In the genomic region with DNA sequence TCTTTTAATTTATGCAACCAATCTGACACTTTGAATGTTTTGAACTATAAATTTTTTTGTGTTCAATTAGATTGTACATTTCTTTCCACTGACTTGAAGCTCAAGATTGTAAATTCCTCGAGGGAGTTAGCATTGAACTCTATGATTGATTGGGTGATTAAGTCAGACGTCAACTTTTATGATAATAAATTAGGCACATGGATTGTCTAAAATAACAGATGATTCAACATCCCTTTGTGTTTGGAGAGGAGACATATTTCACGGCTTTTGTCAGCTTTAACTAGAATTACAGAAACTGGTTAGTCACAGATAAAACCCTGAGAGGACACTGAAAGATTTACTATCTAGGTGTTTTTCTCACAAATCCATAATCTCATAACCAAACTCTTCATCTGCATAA, we compare ENCODE assay signal across 1 cellular context.
TF ChIP-seq lines count a peak whose summit lies in the region.

No MANE protein-coding gene starts in this region.

TF ChIP-seq in K562, 482 proteins besides CTCF, POLR2A, EP300 and RAD21 (continued from another document and continues in another):
- TF ChIP-seq, protein P1, sequence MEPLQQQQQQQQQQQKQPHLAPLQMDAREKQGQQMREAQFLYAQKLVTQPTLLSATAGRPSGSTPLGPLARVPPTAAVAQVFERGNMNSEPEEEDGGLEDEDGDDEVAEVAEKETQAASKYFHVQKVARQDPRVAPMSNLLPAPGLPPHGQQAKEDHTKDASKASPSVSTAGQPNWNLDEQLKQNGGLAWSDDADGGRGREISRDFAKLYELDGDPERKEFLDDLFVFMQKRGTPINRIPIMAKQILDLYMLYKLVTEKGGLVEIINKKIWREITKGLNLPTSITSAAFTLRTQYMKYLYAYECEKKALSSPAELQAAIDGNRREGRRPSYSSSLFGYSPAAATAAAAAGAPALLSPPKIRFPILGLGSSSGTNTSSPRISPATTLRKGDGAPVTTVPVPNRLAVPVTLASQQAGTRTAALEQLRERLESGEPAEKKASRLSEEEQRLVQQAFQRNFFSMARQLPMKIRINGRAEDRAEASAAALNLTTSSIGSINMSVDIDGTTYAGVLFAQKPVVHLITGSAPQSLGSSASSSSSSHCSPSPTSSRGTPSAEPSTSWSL (CRISPR knock-in tag; IDR thresholded peaks at IDR 0.05; ENCODE audit: borderline replicate concordance) = no peak
- TF ChIP-seq KDM4B (IDR thresholded peaks at IDR 0.05; ENCODE audit: borderline replicate concordance in 2 of 2, low read depth in 1 of 2) = no peak
- peak in 1 of 2 experiments; percentile 25; a peak in 1 of 4 replicates for TF ChIP-seq FOXA3 (CRISPR knock-in tag; conservative IDR thresholded peaks at IDR 0.05 in 1 of 2, IDR thresholded peaks at IDR 0.05 in 1 of 2)
- peak; percentile 76 for TF ChIP-seq CBFA2T2 (conservative IDR thresholded peaks at IDR 0.05)
- TF ChIP-seq CBFA2T3 (IDR thresholded peaks at IDR 0.05) = peak; percentile 85
- TF ChIP-seq KLF13 (tag; IDR thresholded peaks at IDR 0.05; ENCODE audit: borderline replicate concordance, low read depth) = no peak
- TF ChIP-seq HDAC2 (IDR thresholded peaks at IDR 0.05) = no peak
- no peak for TF ChIP-seq SP1 (CRISPR knock-in tag; IDR thresholded peaks at IDR 0.05)
- TF ChIP-seq PML (IDR thresholded peaks at IDR 0.05; ENCODE audit: low read length) = peak; percentile 75; the same call in 1 of the 2 replicates
- TF ChIP-seq PYGO2 (tag; IDR thresholded peaks at IDR 0.05) = no peak
- TF ChIP-seq, protein P2, sequence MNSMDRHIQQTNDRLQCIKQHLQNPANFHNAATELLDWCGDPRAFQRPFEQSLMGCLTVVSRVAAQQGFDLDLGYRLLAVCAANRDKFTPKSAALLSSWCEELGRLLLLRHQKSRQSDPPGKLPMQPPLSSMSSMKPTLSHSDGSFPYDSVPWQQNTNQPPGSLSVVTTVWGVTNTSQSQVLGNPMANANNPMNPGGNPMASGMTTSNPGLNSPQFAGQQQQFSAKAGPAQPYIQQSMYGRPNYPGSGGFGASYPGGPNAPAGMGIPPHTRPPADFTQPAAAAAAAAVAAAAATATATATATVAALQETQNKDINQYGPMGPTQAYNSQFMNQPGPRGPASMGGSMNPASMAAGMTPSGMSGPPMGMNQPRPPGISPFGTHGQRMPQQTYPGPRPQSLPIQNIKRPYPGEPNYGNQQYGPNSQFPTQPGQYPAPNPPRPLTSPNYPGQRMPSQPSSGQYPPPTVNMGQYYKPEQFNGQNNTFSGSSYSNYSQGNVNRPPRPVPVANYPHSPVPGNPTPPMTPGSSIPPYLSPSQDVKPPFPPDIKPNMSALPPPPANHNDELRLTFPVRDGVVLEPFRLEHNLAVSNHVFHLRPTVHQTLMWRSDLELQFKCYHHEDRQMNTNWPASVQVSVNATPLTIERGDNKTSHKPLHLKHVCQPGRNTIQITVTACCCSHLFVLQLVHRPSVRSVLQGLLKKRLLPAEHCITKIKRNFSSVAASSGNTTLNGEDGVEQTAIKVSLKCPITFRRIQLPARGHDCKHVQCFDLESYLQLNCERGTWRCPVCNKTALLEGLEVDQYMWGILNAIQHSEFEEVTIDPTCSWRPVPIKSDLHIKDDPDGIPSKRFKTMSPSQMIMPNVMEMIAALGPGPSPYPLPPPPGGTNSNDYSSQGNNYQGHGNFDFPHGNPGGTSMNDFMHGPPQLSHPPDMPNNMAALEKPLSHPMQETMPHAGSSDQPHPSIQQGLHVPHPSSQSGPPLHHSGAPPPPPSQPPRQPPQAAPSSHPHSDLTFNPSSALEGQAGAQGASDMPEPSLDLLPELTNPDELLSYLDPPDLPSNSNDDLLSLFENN (IDR thresholded peaks at IDR 0.05; ENCODE audit: low read depth in 2 of 2, low read length in 2 of 2) = 0 out of 4 replicates have a peak, but pooled peaks of 1 of the 2 experiments have one; percentile 20
- no peak for TF ChIP-seq ZZZ3 (IDR thresholded peaks at IDR 0.05)
- TF ChIP-seq MCM3 (IDR thresholded peaks at IDR 0.05) = no peak
- TF ChIP-seq PHB2 (IDR thresholded peaks at IDR 0.05; ENCODE audit: low read depth) = no peak
- TF ChIP-seq, protein P3, sequence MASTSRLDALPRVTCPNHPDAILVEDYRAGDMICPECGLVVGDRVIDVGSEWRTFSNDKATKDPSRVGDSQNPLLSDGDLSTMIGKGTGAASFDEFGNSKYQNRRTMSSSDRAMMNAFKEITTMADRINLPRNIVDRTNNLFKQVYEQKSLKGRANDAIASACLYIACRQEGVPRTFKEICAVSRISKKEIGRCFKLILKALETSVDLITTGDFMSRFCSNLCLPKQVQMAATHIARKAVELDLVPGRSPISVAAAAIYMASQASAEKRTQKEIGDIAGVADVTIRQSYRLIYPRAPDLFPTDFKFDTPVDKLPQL (IDR thresholded peaks at IDR 0.05; ENCODE audit: extremely low read depth, insufficient read length) = no peak
- TF ChIP-seq, protein P4, sequence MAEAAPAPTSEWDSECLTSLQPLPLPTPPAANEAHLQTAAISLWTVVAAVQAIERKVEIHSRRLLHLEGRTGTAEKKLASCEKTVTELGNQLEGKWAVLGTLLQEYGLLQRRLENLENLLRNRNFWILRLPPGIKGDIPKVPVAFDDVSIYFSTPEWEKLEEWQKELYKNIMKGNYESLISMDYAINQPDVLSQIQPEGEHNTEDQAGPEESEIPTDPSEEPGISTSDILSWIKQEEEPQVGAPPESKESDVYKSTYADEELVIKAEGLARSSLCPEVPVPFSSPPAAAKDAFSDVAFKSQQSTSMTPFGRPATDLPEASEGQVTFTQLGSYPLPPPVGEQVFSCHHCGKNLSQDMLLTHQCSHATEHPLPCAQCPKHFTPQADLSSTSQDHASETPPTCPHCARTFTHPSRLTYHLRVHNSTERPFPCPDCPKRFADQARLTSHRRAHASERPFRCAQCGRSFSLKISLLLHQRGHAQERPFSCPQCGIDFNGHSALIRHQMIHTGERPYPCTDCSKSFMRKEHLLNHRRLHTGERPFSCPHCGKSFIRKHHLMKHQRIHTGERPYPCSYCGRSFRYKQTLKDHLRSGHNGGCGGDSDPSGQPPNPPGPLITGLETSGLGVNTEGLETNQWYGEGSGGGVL (CRISPR knock-in tag; IDR thresholded peaks at IDR 0.05) = no peak
- TF ChIP-seq, protein P5, sequence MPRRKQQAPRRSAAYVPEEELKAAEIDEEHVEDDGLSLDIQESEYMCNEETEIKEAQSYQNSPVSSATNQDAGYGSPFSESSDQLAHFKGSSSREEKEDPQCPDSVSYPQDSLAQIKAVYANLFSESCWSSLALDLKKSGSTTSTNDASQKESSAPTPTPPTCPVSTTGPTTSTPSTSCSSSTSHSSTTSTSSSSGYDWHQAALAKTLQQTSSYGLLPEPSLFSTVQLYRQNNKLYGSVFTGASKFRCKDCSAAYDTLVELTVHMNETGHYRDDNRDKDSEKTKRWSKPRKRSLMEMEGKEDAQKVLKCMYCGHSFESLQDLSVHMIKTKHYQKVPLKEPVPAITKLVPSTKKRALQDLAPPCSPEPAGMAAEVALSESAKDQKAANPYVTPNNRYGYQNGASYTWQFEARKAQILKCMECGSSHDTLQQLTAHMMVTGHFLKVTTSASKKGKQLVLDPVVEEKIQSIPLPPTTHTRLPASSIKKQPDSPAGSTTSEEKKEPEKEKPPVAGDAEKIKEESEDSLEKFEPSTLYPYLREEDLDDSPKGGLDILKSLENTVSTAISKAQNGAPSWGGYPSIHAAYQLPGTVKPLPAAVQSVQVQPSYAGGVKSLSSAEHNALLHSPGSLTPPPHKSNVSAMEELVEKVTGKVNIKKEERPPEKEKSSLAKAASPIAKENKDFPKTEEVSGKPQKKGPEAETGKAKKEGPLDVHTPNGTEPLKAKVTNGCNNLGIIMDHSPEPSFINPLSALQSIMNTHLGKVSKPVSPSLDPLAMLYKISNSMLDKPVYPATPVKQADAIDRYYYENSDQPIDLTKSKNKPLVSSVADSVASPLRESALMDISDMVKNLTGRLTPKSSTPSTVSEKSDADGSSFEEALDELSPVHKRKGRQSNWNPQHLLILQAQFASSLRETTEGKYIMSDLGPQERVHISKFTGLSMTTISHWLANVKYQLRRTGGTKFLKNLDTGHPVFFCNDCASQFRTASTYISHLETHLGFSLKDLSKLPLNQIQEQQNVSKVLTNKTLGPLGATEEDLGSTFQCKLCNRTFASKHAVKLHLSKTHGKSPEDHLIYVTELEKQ (CRISPR knock-in tag; IDR thresholded peaks at IDR 0.05) = no peak
- no peak for TF ChIP-seq MCM2 (IDR thresholded peaks at IDR 0.05; ENCODE audit: low read depth)
- TF ChIP-seq, protein P6, sequence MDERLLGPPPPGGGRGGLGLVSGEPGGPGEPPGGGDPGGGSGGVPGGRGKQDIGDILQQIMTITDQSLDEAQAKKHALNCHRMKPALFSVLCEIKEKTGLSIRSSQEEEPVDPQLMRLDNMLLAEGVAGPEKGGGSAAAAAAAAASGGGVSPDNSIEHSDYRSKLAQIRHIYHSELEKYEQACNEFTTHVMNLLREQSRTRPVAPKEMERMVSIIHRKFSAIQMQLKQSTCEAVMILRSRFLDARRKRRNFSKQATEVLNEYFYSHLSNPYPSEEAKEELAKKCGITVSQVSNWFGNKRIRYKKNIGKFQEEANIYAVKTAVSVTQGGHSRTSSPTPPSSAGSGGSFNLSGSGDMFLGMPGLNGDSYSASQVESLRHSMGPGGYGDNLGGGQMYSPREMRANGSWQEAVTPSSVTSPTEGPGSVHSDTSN (CRISPR knock-in tag; IDR thresholded peaks at IDR 0.05; ENCODE audit: low read depth) = no peak
- TF ChIP-seq, protein P6 (tag; conservative IDR thresholded peaks at IDR 0.05; ENCODE audit: low read depth) = peak; percentile 98
- TF ChIP-seq, protein P7, sequence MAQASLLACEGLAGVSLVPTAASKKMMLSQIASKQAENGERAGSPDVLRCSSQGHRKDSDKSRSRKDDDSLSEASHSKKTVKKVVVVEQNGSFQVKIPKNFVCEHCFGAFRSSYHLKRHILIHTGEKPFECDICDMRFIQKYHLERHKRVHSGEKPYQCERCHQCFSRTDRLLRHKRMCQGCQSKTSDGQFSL (CRISPR knock-in tag; IDR thresholded peaks at IDR 0.05) = no peak
- TF ChIP-seq, protein P7 (tag; IDR thresholded peaks at IDR 0.05) = no peak
- TF ChIP-seq, protein P8, sequence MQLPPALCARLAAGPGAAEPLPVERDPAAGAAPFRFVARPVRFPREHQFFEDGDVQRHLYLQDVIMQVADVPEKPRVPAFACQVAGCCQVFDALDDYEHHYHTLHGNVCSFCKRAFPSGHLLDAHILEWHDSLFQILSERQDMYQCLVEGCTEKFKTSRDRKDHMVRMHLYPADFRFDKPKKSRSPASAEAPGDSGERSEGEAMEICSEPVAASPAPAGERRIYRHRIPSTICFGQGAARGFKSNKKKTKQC (CRISPR knock-in tag; IDR thresholded peaks at IDR 0.05) = no peak
- TF ChIP-seq SETDB1 (IDR thresholded peaks at IDR 0.05; ENCODE audit: low read length) = no peak
- no peak for TF ChIP-seq MEF2D (tag; conservative IDR thresholded peaks at IDR 0.05; ENCODE audit: low read depth)
- no peak for TF ChIP-seq DIDO1 (tag; IDR thresholded peaks at IDR 0.05; ENCODE audit: low read depth)
- TF ChIP-seq, protein P9, sequence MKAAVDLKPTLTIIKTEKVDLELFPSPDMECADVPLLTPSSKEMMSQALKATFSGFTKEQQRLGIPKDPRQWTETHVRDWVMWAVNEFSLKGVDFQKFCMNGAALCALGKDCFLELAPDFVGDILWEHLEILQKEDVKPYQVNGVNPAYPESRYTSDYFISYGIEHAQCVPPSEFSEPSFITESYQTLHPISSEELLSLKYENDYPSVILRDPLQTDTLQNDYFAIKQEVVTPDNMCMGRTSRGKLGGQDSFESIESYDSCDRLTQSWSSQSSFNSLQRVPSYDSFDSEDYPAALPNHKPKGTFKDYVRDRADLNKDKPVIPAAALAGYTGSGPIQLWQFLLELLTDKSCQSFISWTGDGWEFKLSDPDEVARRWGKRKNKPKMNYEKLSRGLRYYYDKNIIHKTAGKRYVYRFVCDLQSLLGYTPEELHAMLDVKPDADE (conservative IDR thresholded peaks at IDR 0.05; ENCODE audit: control insufficient read depth, low read depth, low read length) = no peak
- no peak for TF ChIP-seq KDM2B (CRISPR knock-in tag; IDR thresholded peaks at IDR 0.05)
- TF ChIP-seq ZNF431 (CRISPR knock-in tag; IDR thresholded peaks at IDR 0.05) = no peak
- peak; percentile 53; the same call in 1 of the 2 replicates for TF ChIP-seq L3MBTL2 (IDR thresholded peaks at IDR 0.05)
- TF ChIP-seq, protein P10, sequence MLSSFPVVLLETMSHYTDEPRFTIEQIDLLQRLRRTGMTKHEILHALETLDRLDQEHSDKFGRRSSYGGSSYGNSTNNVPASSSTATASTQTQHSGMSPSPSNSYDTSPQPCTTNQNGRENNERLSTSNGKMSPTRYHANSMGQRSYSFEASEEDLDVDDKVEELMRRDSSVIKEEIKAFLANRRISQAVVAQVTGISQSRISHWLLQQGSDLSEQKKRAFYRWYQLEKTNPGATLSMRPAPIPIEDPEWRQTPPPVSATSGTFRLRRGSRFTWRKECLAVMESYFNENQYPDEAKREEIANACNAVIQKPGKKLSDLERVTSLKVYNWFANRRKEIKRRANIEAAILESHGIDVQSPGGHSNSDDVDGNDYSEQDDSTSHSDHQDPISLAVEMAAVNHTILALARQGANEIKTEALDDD (IDR thresholded peaks at IDR 0.05) = peak; percentile 95
- peak; percentile 59; the same call in 1 of the 2 replicates for TF ChIP-seq NCOR1 (IDR thresholded peaks at IDR 0.05)
- no peak for TF ChIP-seq CREM (IDR thresholded peaks at IDR 0.05; ENCODE audit: low read depth)
- no peak for TF ChIP-seq ZNF75A (CRISPR knock-in tag; IDR thresholded peaks at IDR 0.05)
- TF ChIP-seq THRAP3 (IDR thresholded peaks at IDR 0.05; ENCODE audit: borderline replicate concordance) = no peak
- no peak for TF ChIP-seq SLC30A9 (CRISPR knock-in tag; IDR thresholded peaks at IDR 0.05)
- no peak for TF ChIP-seq BRF1 (IDR thresholded peaks at IDR 0.05; ENCODE audit: borderline replicate concordance, extremely low read depth, insufficient read length)
- no peak for TF ChIP-seq CAMTA2 (CRISPR knock-in tag; conservative IDR thresholded peaks at IDR 0.05)
- TF ChIP-seq TCF7L2 (IDR thresholded peaks at IDR 0.05; ENCODE audit: low read depth, low read length) = no peak
- TF ChIP-seq CTBP1 (IDR thresholded peaks at IDR 0.05; ENCODE audit: borderline replicate concordance) = no peak
- TF ChIP-seq, protein P11, sequence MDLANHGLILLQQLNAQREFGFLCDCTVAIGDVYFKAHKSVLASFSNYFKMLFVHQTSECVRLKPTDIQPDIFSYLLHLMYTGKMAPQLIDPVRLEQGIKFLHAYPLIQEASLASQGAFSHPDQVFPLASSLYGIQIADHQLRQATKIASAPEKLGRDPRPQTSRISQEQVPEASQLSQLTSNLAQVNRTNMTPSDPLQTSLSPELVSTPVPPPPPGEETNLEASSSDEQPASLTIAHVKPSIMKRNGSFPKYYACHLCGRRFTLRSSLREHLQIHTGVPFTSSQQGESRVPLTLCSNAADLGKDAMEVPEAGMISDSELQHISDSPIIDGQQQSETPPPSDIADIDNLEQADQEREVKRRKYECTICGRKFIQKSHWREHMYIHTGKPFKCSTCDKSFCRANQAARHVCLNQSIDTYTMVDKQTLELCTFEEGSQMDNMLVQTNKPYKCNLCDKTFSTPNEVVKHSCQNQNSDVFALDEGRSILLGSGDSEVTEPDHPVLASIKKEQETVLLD (IDR thresholded peaks at IDR 0.05) = no peak
- TF ChIP-seq ZFPM2 (CRISPR knock-in tag; IDR thresholded peaks at IDR 0.05) = no peak
